In genomic region chr9:123349691-123350480, GRCh38 we compare ENCODE assay signal across 1 cellular context.
TF ChIP-seq lines count a peak whose summit lies in the region.

No MANE protein-coding gene starts in this region.

TF ChIP-seq in H1, 55 proteins besides CTCF, POLR2A, EP300 and RAD21:
- TF ChIP-seq JUND (IDR thresholded peaks at IDR 0.05; ENCODE audit: low read length), result peak; percentile 4; the same call in 1 of the 2 replicates
- TF ChIP-seq E2F6 (IDR thresholded peaks at IDR 0.05), result peak; percentile 65
- no peak for TF ChIP-seq TBP (IDR thresholded peaks at IDR 0.05; ENCODE audit: low read depth, low read length)
- peak; percentile 16; the same call in 1 of the 2 replicates for TF ChIP-seq CREB1 (IDR thresholded peaks at IDR 0.05)
- no peak for TF ChIP-seq CHD1 (IDR thresholded peaks at IDR 0.05; ENCODE audit: low read depth, low read length)
- TF ChIP-seq TCF12 (IDR thresholded peaks at IDR 0.05; ENCODE audit: low read depth, low read length), result 0 out of 2 replicates have a peak, but pooled peaks have one; percentile 10
- 0 out of 2 replicates have a peak, but pooled peaks have one; percentile 29 for TF ChIP-seq ATF3 (IDR thresholded peaks at IDR 0.05; ENCODE audit: insufficient read depth, low read depth, low read length)
- no peak for TF ChIP-seq HDAC2 (IDR thresholded peaks at IDR 0.05; ENCODE audit: borderline replicate concordance in 1 of 2, low read depth in 2 of 2, low read length in 2 of 2)
- TF ChIP-seq BACH1 (IDR thresholded peaks at IDR 0.05; ENCODE audit: low read length), result no peak
- TF ChIP-seq MAX (IDR thresholded peaks at IDR 0.05), result peak; percentile 53
- no peak for TF ChIP-seq BRCA1 (IDR thresholded peaks at IDR 0.05; ENCODE audit: low read depth, low read length)
- no peak for TF ChIP-seq CTBP2 (IDR thresholded peaks at IDR 0.05; ENCODE audit: borderline replicate concordance, insufficient read depth, insufficient read length, low read length)
- peak; percentile 49; the same call in 1 of the 2 replicates for TF ChIP-seq GABPA (IDR thresholded peaks at IDR 0.05; ENCODE audit: borderline replicate concordance, insufficient read depth, low read length)
- no peak for TF ChIP-seq RBBP5 (IDR thresholded peaks at IDR 0.05; ENCODE audit: borderline replicate concordance, low read depth, low read length)
- no peak for TF ChIP-seq ZNF274 (IDR thresholded peaks at IDR 0.05; ENCODE audit: borderline replicate concordance, extremely low read depth, low read length)
- no peak for TF ChIP-seq CBX8 (IDR thresholded peaks at IDR 0.05; ENCODE audit: borderline replicate concordance, low read depth, low read length)
- TF ChIP-seq ASH2L (IDR thresholded peaks at IDR 0.05; ENCODE audit: low read length), result no peak
- TF ChIP-seq SIN3A (conservative IDR thresholded peaks at IDR 0.05 in 1 of 2, IDR thresholded peaks at IDR 0.05 in 1 of 2; ENCODE audit: low read depth in 1 of 2, low read length in 2 of 2), result no peak
- no peak; the same call in 1 of the 2 replicates for TF ChIP-seq KDM5A (IDR thresholded peaks at IDR 0.05; ENCODE audit: low read length)
- TF ChIP-seq KDM1A (IDR thresholded peaks at IDR 0.05; ENCODE audit: borderline replicate concordance, low read length), result peak; percentile 88
- 0 out of 2 replicates have a peak, but pooled peaks have one; percentile 23 for TF ChIP-seq YY1 (IDR thresholded peaks at IDR 0.05; ENCODE audit: low read depth, low read length)
- no peak for TF ChIP-seq RXRA (IDR thresholded peaks at IDR 0.05; ENCODE audit: insufficient read depth, low read depth, low read length)
- no peak for TF ChIP-seq CEBPB (IDR thresholded peaks at IDR 0.05; ENCODE audit: low read depth, low read length)
- no peak for TF ChIP-seq SIX5 (IDR thresholded peaks at IDR 0.05; ENCODE audit: low read depth, low read length)
- no peak for TF ChIP-seq SP4 (IDR thresholded peaks at IDR 0.05; ENCODE audit: low read length)
- TF ChIP-seq HDAC6 (IDR thresholded peaks at IDR 0.05; ENCODE audit: low read depth, low read length), result no peak
- TF ChIP-seq SIRT6 (IDR thresholded peaks at IDR 0.05; ENCODE audit: low read length), result no peak
- TF ChIP-seq TEAD4 (IDR thresholded peaks at IDR 0.05; ENCODE audit: low read depth, low read length), result no peak
- TF ChIP-seq SP1 (IDR thresholded peaks at IDR 0.05; ENCODE audit: low read depth, low read length), result no peak
- no peak for TF ChIP-seq PHF8 (conservative IDR thresholded peaks at IDR 0.05; ENCODE audit: low read depth, low read length)
- no peak for TF ChIP-seq EGR1 (IDR thresholded peaks at IDR 0.05; ENCODE audit: borderline replicate concordance, low read depth, low read length)
- TF ChIP-seq, protein P1, sequence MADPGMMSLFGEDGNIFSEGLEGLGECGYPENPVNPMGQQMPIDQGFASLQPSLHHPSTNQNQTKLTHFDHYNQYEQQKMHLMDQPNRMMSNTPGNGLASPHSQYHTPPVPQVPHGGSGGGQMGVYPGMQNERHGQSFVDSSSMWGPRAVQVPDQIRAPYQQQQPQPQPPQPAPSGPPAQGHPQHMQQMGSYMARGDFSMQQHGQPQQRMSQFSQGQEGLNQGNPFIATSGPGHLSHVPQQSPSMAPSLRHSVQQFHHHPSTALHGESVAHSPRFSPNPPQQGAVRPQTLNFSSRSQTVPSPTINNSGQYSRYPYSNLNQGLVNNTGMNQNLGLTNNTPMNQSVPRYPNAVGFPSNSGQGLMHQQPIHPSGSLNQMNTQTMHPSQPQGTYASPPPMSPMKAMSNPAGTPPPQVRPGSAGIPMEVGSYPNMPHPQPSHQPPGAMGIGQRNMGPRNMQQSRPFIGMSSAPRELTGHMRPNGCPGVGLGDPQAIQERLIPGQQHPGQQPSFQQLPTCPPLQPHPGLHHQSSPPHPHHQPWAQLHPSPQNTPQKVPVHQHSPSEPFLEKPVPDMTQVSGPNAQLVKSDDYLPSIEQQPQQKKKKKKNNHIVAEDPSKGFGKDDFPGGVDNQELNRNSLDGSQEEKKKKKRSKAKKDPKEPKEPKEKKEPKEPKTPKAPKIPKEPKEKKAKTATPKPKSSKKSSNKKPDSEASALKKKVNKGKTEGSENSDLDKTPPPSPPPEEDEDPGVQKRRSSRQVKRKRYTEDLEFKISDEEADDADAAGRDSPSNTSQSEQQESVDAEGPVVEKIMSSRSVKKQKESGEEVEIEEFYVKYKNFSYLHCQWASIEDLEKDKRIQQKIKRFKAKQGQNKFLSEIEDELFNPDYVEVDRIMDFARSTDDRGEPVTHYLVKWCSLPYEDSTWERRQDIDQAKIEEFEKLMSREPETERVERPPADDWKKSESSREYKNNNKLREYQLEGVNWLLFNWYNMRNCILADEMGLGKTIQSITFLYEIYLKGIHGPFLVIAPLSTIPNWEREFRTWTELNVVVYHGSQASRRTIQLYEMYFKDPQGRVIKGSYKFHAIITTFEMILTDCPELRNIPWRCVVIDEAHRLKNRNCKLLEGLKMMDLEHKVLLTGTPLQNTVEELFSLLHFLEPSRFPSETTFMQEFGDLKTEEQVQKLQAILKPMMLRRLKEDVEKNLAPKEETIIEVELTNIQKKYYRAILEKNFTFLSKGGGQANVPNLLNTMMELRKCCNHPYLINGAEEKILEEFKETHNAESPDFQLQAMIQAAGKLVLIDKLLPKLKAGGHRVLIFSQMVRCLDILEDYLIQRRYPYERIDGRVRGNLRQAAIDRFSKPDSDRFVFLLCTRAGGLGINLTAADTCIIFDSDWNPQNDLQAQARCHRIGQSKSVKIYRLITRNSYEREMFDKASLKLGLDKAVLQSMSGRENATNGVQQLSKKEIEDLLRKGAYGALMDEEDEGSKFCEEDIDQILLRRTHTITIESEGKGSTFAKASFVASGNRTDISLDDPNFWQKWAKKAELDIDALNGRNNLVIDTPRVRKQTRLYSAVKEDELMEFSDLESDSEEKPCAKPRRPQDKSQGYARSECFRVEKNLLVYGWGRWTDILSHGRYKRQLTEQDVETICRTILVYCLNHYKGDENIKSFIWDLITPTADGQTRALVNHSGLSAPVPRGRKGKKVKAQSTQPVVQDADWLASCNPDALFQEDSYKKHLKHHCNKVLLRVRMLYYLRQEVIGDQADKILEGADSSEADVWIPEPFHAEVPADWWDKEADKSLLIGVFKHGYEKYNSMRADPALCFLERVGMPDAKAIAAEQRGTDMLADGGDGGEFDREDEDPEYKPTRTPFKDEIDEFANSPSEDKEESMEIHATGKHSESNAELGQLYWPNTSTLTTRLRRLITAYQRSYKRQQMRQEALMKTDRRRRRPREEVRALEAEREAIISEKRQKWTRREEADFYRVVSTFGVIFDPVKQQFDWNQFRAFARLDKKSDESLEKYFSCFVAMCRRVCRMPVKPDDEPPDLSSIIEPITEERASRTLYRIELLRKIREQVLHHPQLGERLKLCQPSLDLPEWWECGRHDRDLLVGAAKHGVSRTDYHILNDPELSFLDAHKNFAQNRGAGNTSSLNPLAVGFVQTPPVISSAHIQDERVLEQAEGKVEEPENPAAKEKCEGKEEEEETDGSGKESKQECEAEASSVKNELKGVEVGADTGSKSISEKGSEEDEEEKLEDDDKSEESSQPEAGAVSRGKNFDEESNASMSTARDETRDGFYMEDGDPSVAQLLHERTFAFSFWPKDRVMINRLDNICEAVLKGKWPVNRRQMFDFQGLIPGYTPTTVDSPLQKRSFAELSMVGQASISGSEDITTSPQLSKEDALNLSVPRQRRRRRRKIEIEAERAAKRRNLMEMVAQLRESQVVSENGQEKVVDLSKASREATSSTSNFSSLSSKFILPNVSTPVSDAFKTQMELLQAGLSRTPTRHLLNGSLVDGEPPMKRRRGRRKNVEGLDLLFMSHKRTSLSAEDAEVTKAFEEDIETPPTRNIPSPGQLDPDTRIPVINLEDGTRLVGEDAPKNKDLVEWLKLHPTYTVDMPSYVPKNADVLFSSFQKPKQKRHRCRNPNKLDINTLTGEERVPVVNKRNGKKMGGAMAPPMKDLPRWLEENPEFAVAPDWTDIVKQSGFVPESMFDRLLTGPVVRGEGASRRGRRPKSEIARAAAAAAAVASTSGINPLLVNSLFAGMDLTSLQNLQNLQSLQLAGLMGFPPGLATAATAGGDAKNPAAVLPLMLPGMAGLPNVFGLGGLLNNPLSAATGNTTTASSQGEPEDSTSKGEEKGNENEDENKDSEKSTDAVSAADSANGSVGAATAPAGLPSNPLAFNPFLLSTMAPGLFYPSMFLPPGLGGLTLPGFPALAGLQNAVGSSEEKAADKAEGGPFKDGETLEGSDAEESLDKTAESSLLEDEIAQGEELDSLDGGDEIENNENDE (IDR thresholded peaks at IDR 0.05; ENCODE audit: insufficient replicate concordance, low read length), result no peak
